In genomic region chr3:550481-550880, GRCh38 we compare ENCODE assay signal across 14 cellular contexts.
DNase-seq lines count a peak whose midpoint lies in the region; ATAC-seq, FAIRE-seq and TF ChIP-seq lines count a peak whose summit lies in the region.
"Had no signal": no experiment of that assay in that cellular context is flagged by ENCODE, and none has a peak within 500 bp of the region (broad histone marks: within the 10 kb centered on the region; RNA-seq: fewer than 3 reads in every experiment).

No MANE protein-coding gene starts in this region.

- no peak for TF ChIP-seq EP300 in esophagus muscularis mucosa (IDR thresholded peaks at IDR 0.05)

- no peaks in the 10 kb centered on the region for H3K36me3 ChIP-seq in esophagus muscularis mucosa
- no peaks in the 10 kb centered on the region for H3K36me3 ChIP-seq in lower lobe of right lung

- H3K27me3 ChIP-seq in esophagus muscularis mucosa (no peaks in the 10 kb centered on the region), lower lobe of right lung (ENCODE audit: low read depth) (no peaks in the 10 kb centered on the region)

- no peak for TF ChIP-seq CTCF in D721Med (IDR thresholded peaks at IDR 0.05; ENCODE audit: insufficient read depth, missing control alignments)
- no peak for TF ChIP-seq CTCF in esophagus muscularis mucosa (IDR thresholded peaks at IDR 0.05)
- TF ChIP-seq CTCF in lower lobe of right lung (IDR thresholded peaks at IDR 0.05), result no peak

- intact Hi-C loops in esophagus muscularis mucosa (cut with DNase I) (no loop called here), lower lobe of right lung (cut with DNase I) (no loop called here)

- FAIRE-seq in D721Med (lab: Jason Lieb, UNC), result peak; percentile 38
- FAIRE-seq: GM12878 had no signal

- WGBS in esophagus muscularis mucosa, result 83% methylated on average over 1 of the region's 1 CpG

- H3K27ac ChIP-seq in esophagus muscularis mucosa (replicated peaks in 1 of 4) (no peak overlapping the region), lower lobe of right lung (no peak overlapping the region)
- H3K27ac ChIP-seq: 22Rv1 had no signal

- ATAC-seq in lower lobe of right lung, result no peak
- ATAC-seq: CD8-positive, alpha-beta T cell; GM12878; GM23338 had no signal

- H3K4me3 ChIP-seq in esophagus muscularis mucosa, result no peak overlapping the region
- no peak overlapping the region for H3K4me3 ChIP-seq in lower lobe of right lung
- H3K4me3 ChIP-seq: GM12878, GM23338 had no signal

- H3K4me1 ChIP-seq in esophagus muscularis mucosa (no peaks in the 10 kb centered on the region), lower lobe of right lung (no peaks in the 10 kb centered on the region)

- no peak for DNase-seq in D721Med (ENCODE audit: insufficient read length, low spot score)
- peak; percentile 32 for DNase-seq in NCI-H1694 treated with DMSO at 0.1 percent for 48 hours (lab: John Stamatoyannopoulos, UW)
- peak; percentile 23 for DNase-seq in NCI-H69 (lab: John Stamatoyannopoulos, UW)
- peak; percentile 72 for DNase-seq in cerebellar cortex (ENCODE audit: low spot score)
- DNase-seq in esophagus muscularis mucosa (ENCODE audit: extremely low spot score), result no peak
- DNase-seq in activated naive CD4-positive, alpha-beta T cell (lab: John Stamatoyannopoulos, UW), result no peak
- no peak for DNase-seq in NCI-H748 treated with DMSO at 0.1 percent for 48 hours (lab: John Stamatoyannopoulos, UW)
- no peak for DNase-seq in lower lobe of right lung
- DNase-seq: CD8-positive, alpha-beta T cell; COR-L47; H7 had no signal

- H3K9me3 ChIP-seq in esophagus muscularis mucosa, result no peaks in the 10 kb centered on the region
- no peaks in the 10 kb centered on the region for H3K9me3 ChIP-seq in lower lobe of right lung

- no peak for TF ChIP-seq POLR2A in esophagus muscularis mucosa (IDR thresholded peaks at IDR 0.05; ENCODE audit: low read depth)

Comparison
In these comparisons a context has a peak if more than half of its experiments do, and no peak if none do; other contexts are left out.
1. DNase-seq: peak in NCI-H1694 treated with DMSO at 0.1 percent for 48 hours (single experiment), NCI-H69 (single experiment) and cerebellar cortex (single experiment); none in D721Med (single experiment), esophagus muscularis mucosa (single experiment), activated naive CD4-positive, alpha-beta T cell (0 of 4), NCI-H748 treated with DMSO at 0.1 percent for 48 hours (single experiment) and lower lobe of right lung (single experiment).